8 cellular contexts compared by ENCODE assay signal in genomic region chr19:4914736-4915501, GRCh38. TPM values are rescaled to one million over a fixed set of nuclear protein-coding genes. Genes with fewer than 3 reads are reported as not detected.
A peak's percentile ranks its signal among the peaks of the same experiment; 100 is the strongest.
DNase-seq lines count a peak whose midpoint lies in the region; ATAC-seq, FAIRE-seq and TF ChIP-seq lines count a peak whose summit lies in the region.

No MANE protein-coding gene starts in this region.

- H3K4me1 Mint-ChIP-seq in activated CD8-positive, alpha-beta T cell treated with anti-CD3 and anti-CD28 coated beads for 36 hours (ENCODE audit: low read depth): peaks cover 57% of the 10 kb centered on the region

- no peaks in the 10 kb centered on the region for H3K27me3 Mint-ChIP-seq in activated CD8-positive, alpha-beta T cell treated with anti-CD3 and anti-CD28 coated beads for 36 hours

- H3K4me3 ChIP-seq in ACC112 (ENCODE audit: low read depth, low read length): peak overlapping the region; percentile 51; the same call in 1 of the 2 replicates
- no peak overlapping the region for H3K4me3 ChIP-seq in endothelial cell of umbilical vein (replicated peaks in 1 of 3; ENCODE audit: insufficient read depth in 1 of 3, low read depth in 1 of 3, low read length in 3 of 3)
- H3K4me3 ChIP-seq in skeletal muscle satellite cell (ENCODE audit: low read length): peak overlapping the region; percentile 32
- H3K4me3 ChIP-seq in MM.1S (ENCODE audit: low read length): no peak overlapping the region
- no peak overlapping the region for H3K4me3 ChIP-seq in ovary

- no peak for TF ChIP-seq POLR2A in endothelial cell of umbilical vein (IDR thresholded peaks at IDR 0.05; ENCODE audit: low read depth, low read length)
- TF ChIP-seq POLR2A in ovary (IDR thresholded peaks at IDR 0.05): no peak

- H3K9me2 ChIP-seq in MM.1S (replicated peaks; ENCODE audit: insufficient read depth, low read length): no peaks in the 10 kb centered on the region

- H2AFZ ChIP-seq in ACC112 (ENCODE audit: low read length, unreplicated experiment) (no peak overlapping the region), endothelial cell of umbilical vein (ENCODE audit: low read depth, low read length) (no peak overlapping the region), MM.1S (ENCODE audit: low read length) (no peak overlapping the region)

- CTCF ChIA-PET in activated CD8-positive, alpha-beta T cell treated with anti-CD3 and anti-CD28 coated beads for 36 hours (lab: Charles Lee): interaction anchor here (6.6 to 8.3 kb wide), 2 partner anchors 45 to 104 kb away, joined by 65 to 110 read pairs; partner anchors contain the start of gene PLIN3
- CTCF ChIA-PET in endothelial cell of umbilical vein (lab: Charles Lee): interaction anchor here (1.0 to 2.0 kb wide), 4 partner anchors 42 to 116 kb away, joined by 3 to 7 read pairs (median 6); no protein-coding TSS in a partner anchor

- H3K27ac ChIP-seq in ACC112 (ENCODE audit: low read depth, low read length) (peak overlapping the region; percentile 61), endothelial cell of umbilical vein (ENCODE audit: insufficient read depth, low read depth, low read length) (peak overlapping the region; percentile 57), MM.1S (ENCODE audit: low read length) (no peak overlapping the region), ovary (no peak overlapping the region)

- no peak overlapping the region for H3K4me2 ChIP-seq in endothelial cell of umbilical vein (ENCODE audit: insufficient read depth, low read length)
- peak overlapping the region; percentile 64 for H3K4me2 ChIP-seq in skeletal muscle satellite cell (ENCODE audit: low read length)
- no peak overlapping the region; the same call in 1 of the 2 replicates for H3K4me2 ChIP-seq in MM.1S (ENCODE audit: low read depth, low read length)

- H3K79me2 ChIP-seq in ACC112 (ENCODE audit: control insufficient read depth, insufficient read depth, low read length, unreplicated experiment): peaks cover 76% of the 10 kb centered on the region
- peaks cover 83% of the 10 kb centered on the region for H3K79me2 ChIP-seq in endothelial cell of umbilical vein (ENCODE audit: control insufficient read depth, insufficient read depth, low read length)
- peaks cover 96% of the 10 kb centered on the region for H3K79me2 ChIP-seq in MM.1S (ENCODE audit: low read length)

- DNase-seq in Kasumi-1 (lab: John Stamatoyannopoulos, UW) (peak; percentile 14 to 24), endothelial cell of umbilical vein (ENCODE audit: low read depth, low spot score) (peak; percentile 21), MM.1S (no peak), Right ventricle myocardium superior (no peak), ovary (no peak)
- DNase-seq in activated CD8-positive, alpha-beta T cell treated with anti-CD3 and anti-CD28 coated beads for 36 hours: peak; percentile 90

- H3K27ac Mint-ChIP-seq in activated CD8-positive, alpha-beta T cell treated with anti-CD3 and anti-CD28 coated beads for 36 hours: peak overlapping the region; percentile 87

- dilution Hi-C loops in endothelial cell of umbilical vein (cut with MboI; ENCODE audit: extremely low pct_ligation_motif_present, low sequenced_read_pairs): no loop called here

- H3K36me3 ChIP-seq in ACC112 (ENCODE audit: insufficient read depth, low read length) (0 out of 2 replicates have a peak, but pooled peaks cover 2% of the 10 kb centered on the region), endothelial cell of umbilical vein (ENCODE audit: control insufficient read depth in 2 of 2, extremely low read depth in 1 of 2, insufficient read depth in 2 of 2, low read length in 2 of 2) (no peaks in the 10 kb centered on the region), skeletal muscle satellite cell (ENCODE audit: insufficient read depth, low read length) (peaks cover 11% of the 10 kb centered on the region), MM.1S (replicated peaks; ENCODE audit: insufficient read depth, low read length) (0 out of 2 replicates have a peak, but pooled peaks cover 8% of the 10 kb centered on the region), ovary (no peaks in the 10 kb centered on the region)

- peak overlapping the region; percentile 77 for H3K4me3 Mint-ChIP-seq in activated CD8-positive, alpha-beta T cell treated with anti-CD3 and anti-CD28 coated beads for 36 hours

- no TSS peak for BruUV-seq in endothelial cell of umbilical vein (replicated peaks; lab: Mats Ljungman, UMichigan)

- H3K9me3 ChIP-seq in endothelial cell of umbilical vein (replicated peaks; ENCODE audit: control insufficient read depth, insufficient read depth, low read length) (no peaks in the 10 kb centered on the region), skeletal muscle satellite cell (replicated peaks; ENCODE audit: low read length) (no peaks in the 10 kb centered on the region), MM.1S (replicated peaks; ENCODE audit: insufficient read depth, low read length) (no peaks in the 10 kb centered on the region), ovary (no peaks in the 10 kb centered on the region)

- no peaks in the 10 kb centered on the region for H3K27me3 ChIP-seq in ACC112 (ENCODE audit: insufficient read depth, low read length)
- H3K27me3 ChIP-seq in endothelial cell of umbilical vein (ENCODE audit: control insufficient read depth in 2 of 2, insufficient read depth in 2 of 2, low read length in 2 of 2): no peaks in the 10 kb centered on the region
- no peaks in the 10 kb centered on the region for H3K27me3 ChIP-seq in skeletal muscle satellite cell (ENCODE audit: control insufficient read depth, insufficient read depth, low read length)
- H3K27me3 ChIP-seq in MM.1S (replicated peaks; ENCODE audit: insufficient read depth, low read length): no peaks in the 10 kb centered on the region
- H3K27me3 ChIP-seq in ovary: no peaks in the 10 kb centered on the region

- H3K36me3 Mint-ChIP-seq in activated CD8-positive, alpha-beta T cell treated with anti-CD3 and anti-CD28 coated beads for 36 hours (ENCODE audit: low read depth): peaks cover 80% of the 10 kb centered on the region

- H3K4me1 ChIP-seq in ACC112 (ENCODE audit: control insufficient read depth, insufficient read depth, low read length, unreplicated experiment) (peaks cover 31% of the 10 kb centered on the region), endothelial cell of umbilical vein (ENCODE audit: control insufficient read depth, extremely low read depth, insufficient read depth, low read length) (peaks cover 46% of the 10 kb centered on the region), skeletal muscle satellite cell (ENCODE audit: control insufficient read depth, insufficient read depth, low read length) (peaks cover 54% of the 10 kb centered on the region), MM.1S (ENCODE audit: low read length) (peaks cover 7% of the 10 kb centered on the region), ovary (ENCODE audit: insufficient read depth) (peaks cover 7% of the 10 kb centered on the region)

- H3K9ac ChIP-seq in endothelial cell of umbilical vein (replicated peaks; ENCODE audit: extremely low read depth, insufficient read depth, low read length): no peak overlapping the region
- H3K9ac ChIP-seq in skeletal muscle satellite cell (ENCODE audit: low read depth, low read length): peak overlapping the region; percentile 45
- no peak overlapping the region for H3K9ac ChIP-seq in MM.1S (ENCODE audit: low read length)

- no peaks in the 10 kb centered on the region for H3K9me1 ChIP-seq in endothelial cell of umbilical vein (replicated peaks; ENCODE audit: control insufficient read depth, extremely low read depth, insufficient read depth, low read length)

- peaks cover 5% of the 10 kb centered on the region; the same call in 1 of the 2 replicates for H3F3A ChIP-seq in MM.1S (ENCODE audit: insufficient read depth, low read length)

- no peak for TF ChIP-seq EP300 in ovary (IDR thresholded peaks at IDR 0.05)

- no peak for TF ChIP-seq CTCF in activated CD8-positive, alpha-beta T cell treated with anti-CD3 and anti-CD28 coated beads for 36 hours (IDR thresholded peaks at IDR 0.05)
- TF ChIP-seq CTCF in endothelial cell of umbilical vein (IDR thresholded peaks at IDR 0.05; ENCODE audit: extremely low read depth in 1 of 2, insufficient read depth in 1 of 2, low read depth in 1 of 2, low read length in 2 of 2): no peak
- TF ChIP-seq CTCF in MM.1S (IDR thresholded peaks at IDR 0.05; ENCODE audit: low read length): no peak
- TF ChIP-seq CTCF in ovary (IDR thresholded peaks at IDR 0.05): no peak

- ATAC-seq in activated CD8-positive, alpha-beta T cell treated with anti-CD3 and anti-CD28 coated beads for 36 hours: peak; percentile 65
- ATAC-seq in Right ventricle myocardium superior (ENCODE audit: poor library complexity): no peak

- peak; percentile 95 for FAIRE-seq in endothelial cell of umbilical vein (lab: Jason Lieb, UNC)

- POLR2A ChIA-PET in activated CD8-positive, alpha-beta T cell treated with anti-CD3 and anti-CD28 coated beads for 36 hours (lab: Charles Lee): interaction anchor here (0.5 to 8.5 kb wide), 9 partner anchors 8 to 219 kb away, joined by 3 to 82 read pairs (median 4); partner anchors contain the start of gene PLIN3
- POLR2A ChIA-PET in endothelial cell of umbilical vein (lab: Charles Lee): no interaction called here

- WGBS in ovary, 3 donors: 76 to 81% (median 79%) methylated on average over 22 to 23 of the region's 23 CpGs

- no peaks in the 10 kb centered on the region for H3K9me3 Mint-ChIP-seq in activated CD8-positive, alpha-beta T cell treated with anti-CD3 and anti-CD28 coated beads for 36 hours

- H4K20me1 ChIP-seq in endothelial cell of umbilical vein (replicated peaks; ENCODE audit: control insufficient read depth, extremely low read depth, insufficient read depth, low read length) (no peaks in the 10 kb centered on the region), MM.1S (ENCODE audit: insufficient read depth, low read length) (peaks cover 19% of the 10 kb centered on the region)

- intact Hi-C loops in activated CD8-positive, alpha-beta T cell treated with anti-CD3 and anti-CD28 coated beads for 36 hours (cut with micrococcal nuclease): loop anchor here (5.0 kb wide), 1 partner anchor 43 kb away; no protein-coding TSS in a partner anchor
- intact Hi-C loops in endothelial cell of umbilical vein (cut with micrococcal nuclease) (loop anchor here (5.0 to 10.0 kb wide), 2 partner anchors 180 to 1827 kb away; no protein-coding TSS in a partner anchor), Right ventricle myocardium superior (cut with DNase I) (loop anchor here (5.0 kb wide), 2 partner anchors 43 to 103 kb away; no protein-coding TSS in a partner anchor), ovary (cut with DNase I) (loop anchor here in 2 of 4 donors (5.0 to 10.0 kb wide), 2 partner anchors 110 to 117 kb away; no protein-coding TSS in a partner anchor)

RNA-seq across cellular contexts. Expression of gene UHRF1, which starts 5.6 kb away (rescaled TPM):
- 100 to 1,000 TPM; 173 to 175 TPM for total RNA-seq in activated CD8-positive, alpha-beta T cell treated with anti-CD3 and anti-CD28 coated beads for 36 hours
- total RNA-seq in endothelial cell of umbilical vein (70.8 and 76.8 TPM in 2 replicates), Right ventricle myocardium superior (1.3 TPM), ovary (1 to 10 TPM in 2 of 7 donors, under 1 TPM in 5; 0.18 to 4.0 (median 0.50) TPM)
- polyA plus RNA-seq in endothelial cell of umbilical vein (9.1 and 13.3 TPM in 2 replicates), ovary (under 1 TPM; 0.42 to 0.86 TPM)
- 16.4 and 17.9 TPM in 2 replicates for polyA plus RNA-seq in endothelial cell of umbilical vein (2011; cell fraction: cytosol; rRNA removed)
- polyA plus RNA-seq in endothelial cell of umbilical vein (2011; cell fraction: nucleus; rRNA removed): 27.6 and 33.4 TPM in 2 replicates
- polyA plus RNA-seq in endothelial cell of umbilical vein (2012): 25.6 and 35.2 TPM in 2 replicates
- 18.5 and 22.7 TPM in 2 replicates for polyA minus RNA-seq in endothelial cell of umbilical vein
- polyA minus RNA-seq in endothelial cell of umbilical vein (2011; cell fraction: cytosol; rRNA and poly(A)+ RNA removed): 27.3 TPM
- polyA minus RNA-seq in endothelial cell of umbilical vein (2011; cell fraction: nucleus; rRNA and poly(A)+ RNA removed): 17.8 and 24.1 TPM in 2 replicates
- total RNA-seq in skeletal muscle satellite cell (2012; rRNA removed): 27.1 and 31.7 TPM in 2 replicates

RNA-seq across cellular contexts. Expression of gene ARRDC5, which starts 12.2 kb away (rescaled TPM):
- under 1 TPM; 0.18 to 0.20 TPM for total RNA-seq in activated CD8-positive, alpha-beta T cell treated with anti-CD3 and anti-CD28 coated beads for 36 hours
- not detected in 2 replicates for total RNA-seq in endothelial cell of umbilical vein
- 0.04 and 0.18 TPM in 2 replicates for polyA plus RNA-seq in endothelial cell of umbilical vein
- 0.04 and 0.06 TPM in 2 replicates for polyA plus RNA-seq in endothelial cell of umbilical vein (2011; cell fraction: cytosol; rRNA removed)
- 0.12 and 0.27 TPM in 2 replicates for polyA plus RNA-seq in endothelial cell of umbilical vein (2011; cell fraction: nucleus; rRNA removed)
- not detected in 2 replicates for polyA plus RNA-seq in endothelial cell of umbilical vein (2012)
- polyA minus RNA-seq in endothelial cell of umbilical vein: 1.1 TPM in 1 of 2 replicates, not detected in the other
- not detected for polyA minus RNA-seq in endothelial cell of umbilical vein (2011; cell fraction: cytosol; rRNA and poly(A)+ RNA removed)
- polyA minus RNA-seq in endothelial cell of umbilical vein (2011; cell fraction: nucleus; rRNA and poly(A)+ RNA removed): 0.58 and 0.87 TPM in 2 replicates
- total RNA-seq in skeletal muscle satellite cell (2012; rRNA removed): not detected in 2 replicates
- total RNA-seq in Right ventricle myocardium superior: not detected
- total RNA-seq in ovary: 1 to 10 TPM in 1 of 7 donors, under 1 TPM in 4, not detected in 2; 0.15 to 1.2 (median 0.28) TPM
- under 1 TPM in 1 of 2 donors, not detected in 1; 0.07 TPM for polyA plus RNA-seq in ovary

RNA-seq across cellular contexts. Expression of gene PLIN3, which starts 47.5 kb away (rescaled TPM):
- 10 to 100 TPM; 15.5 to 23.5 TPM for total RNA-seq in activated CD8-positive, alpha-beta T cell treated with anti-CD3 and anti-CD28 coated beads for 36 hours
- 76.8 and 77.9 TPM in 2 replicates for total RNA-seq in endothelial cell of umbilical vein
- 88.9 and 90.0 TPM in 2 replicates for polyA plus RNA-seq in endothelial cell of umbilical vein
- polyA plus RNA-seq in endothelial cell of umbilical vein (2011; cell fraction: cytosol; rRNA removed): 57.6 and 69.6 TPM in 2 replicates
- 21.7 and 23.4 TPM in 2 replicates for polyA plus RNA-seq in endothelial cell of umbilical vein (2011; cell fraction: nucleus; rRNA removed)
- polyA plus RNA-seq in endothelial cell of umbilical vein (2012): 72.7 and 91.1 TPM in 2 replicates
- polyA minus RNA-seq in endothelial cell of umbilical vein: 46.3 and 69.7 TPM in 2 replicates
- polyA minus RNA-seq in endothelial cell of umbilical vein (2011; cell fraction: cytosol; rRNA and poly(A)+ RNA removed): 93.0 TPM
- polyA minus RNA-seq in endothelial cell of umbilical vein (2011; cell fraction: nucleus; rRNA and poly(A)+ RNA removed): 17.7 and 24.2 TPM in 2 replicates
- 342 and 422 TPM in 2 replicates for total RNA-seq in skeletal muscle satellite cell (2012; rRNA removed)
- total RNA-seq in Right ventricle myocardium superior: 27.9 TPM
- total RNA-seq in ovary: 10 to 100 TPM; 26.1 to 83.9 (median 73.7) TPM
- polyA plus RNA-seq in ovary: 10 to 100 TPM; 48.7 to 51.9 TPM

RNA-seq across cellular contexts. Expression of gene KDM4B, which starts 54.0 kb away (rescaled TPM):
- total RNA-seq in activated CD8-positive, alpha-beta T cell treated with anti-CD3 and anti-CD28 coated beads for 36 hours: 10 to 100 TPM; 46.3 to 46.6 TPM
- total RNA-seq in endothelial cell of umbilical vein (30.8 and 37.2 TPM in 2 replicates), Right ventricle myocardium superior (34.6 TPM), ovary (10 to 100 TPM; 21.6 to 62.9 (median 47.8) TPM)
- polyA plus RNA-seq in endothelial cell of umbilical vein (12.4 and 14.4 TPM in 2 replicates), ovary (10 to 100 TPM in 1 of 2 donors, 1 to 10 TPM in 1; 5.2 to 19.4 TPM)
- 7.6 and 10.7 TPM in 2 replicates for polyA plus RNA-seq in endothelial cell of umbilical vein (2011; cell fraction: cytosol; rRNA removed)
- polyA plus RNA-seq in endothelial cell of umbilical vein (2011; cell fraction: nucleus; rRNA removed): 28.7 and 32.4 TPM in 2 replicates
- 12.7 and 17.7 TPM in 2 replicates for polyA plus RNA-seq in endothelial cell of umbilical vein (2012)
- 17.4 and 29.3 TPM in 2 replicates for polyA minus RNA-seq in endothelial cell of umbilical vein
- 22.4 TPM for polyA minus RNA-seq in endothelial cell of umbilical vein (2011; cell fraction: cytosol; rRNA and poly(A)+ RNA removed)
- 32.7 and 40.2 TPM in 2 replicates for polyA minus RNA-seq in endothelial cell of umbilical vein (2011; cell fraction: nucleus; rRNA and poly(A)+ RNA removed)
- 18.0 and 18.8 TPM in 2 replicates for total RNA-seq in skeletal muscle satellite cell (2012; rRNA removed)

Comparison
In these comparisons a context has a peak if more than half of its experiments do, and no peak if none do; other contexts are left out.
1. H3K27ac ChIP-seq: peak in ACC112 (single experiment) and endothelial cell of umbilical vein (single experiment); none in MM.1S (single experiment) and ovary (0 of 2).
2. H3K4me3 ChIP-seq: peak in ACC112 (single experiment) and skeletal muscle satellite cell (single experiment); none in endothelial cell of umbilical vein (0 of 3), MM.1S (single experiment) and ovary (single experiment).
3. DNase-seq: peak in Kasumi-1 (2 of 2), activated CD8-positive, alpha-beta T cell treated with anti-CD3 and anti-CD28 coated beads for 36 hours (single experiment) and endothelial cell of umbilical vein (single experiment); none in MM.1S (single experiment), Right ventricle myocardium superior (single experiment) and ovary (0 of 5).
4. RNA of gene UHRF1, which starts 5.6 kb away (total RNA-seq): 173 to 175 TPM in activated CD8-positive, alpha-beta T cell treated with anti-CD3 and anti-CD28 coated beads for 36 hours and 70.8 to 76.8 TPM in endothelial cell of umbilical vein; 1.3 TPM in Right ventricle myocardium superior (single experiment) and 0.18 to 4.0 TPM in ovary; every median in the first group is over 10 times any median in the second.